In the genomic region with DNA sequence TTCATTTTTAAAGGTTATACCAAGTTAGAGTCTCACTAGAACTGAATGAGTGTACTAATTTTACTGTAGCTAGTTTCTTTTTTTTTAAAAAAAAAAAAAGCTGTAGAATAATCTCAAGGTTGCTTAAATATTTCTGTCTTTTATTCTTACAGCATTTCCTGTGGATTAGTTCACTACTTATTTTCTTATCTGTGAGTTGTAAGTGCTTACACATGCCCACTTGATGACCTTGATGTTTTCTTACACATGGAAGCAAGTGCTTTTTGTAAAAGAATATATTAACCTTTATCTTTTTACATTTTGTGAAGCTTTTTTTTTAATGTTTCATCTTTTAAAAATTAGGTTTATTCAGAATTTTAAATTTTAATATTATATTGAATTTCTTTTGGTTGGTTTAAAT, we compare ENCODE assay signal across 28 cellular contexts.
"Had no signal": no experiment of that assay in that cellular context is flagged by ENCODE, and none has a peak within 500 bp of the region (broad histone marks: within the 10 kb centered on the region; RNA-seq: fewer than 3 reads in every experiment).

No MANE protein-coding gene starts in this region.

- H3K27me3 Mint-ChIP-seq: activated naive CD8-positive, alpha-beta T cell; activated T-cell treated with anti-CD3 and anti-CD28 coated beads, Interleukin-2, amount 50 U/mL, for 24 hours; activated T-helper 17 cell treated with anti-CD3 and anti-CD28 coated beads, Interleukin-2, amount 50 U/mL, for 72 hours; naive thymus-derived CD4-positive, alpha-beta T cell; progenitor cell of endocrine pancreas had no signal

- H3K9me3 Mint-ChIP-seq: activated T-cell treated with anti-CD3 and anti-CD28 coated beads, Interleukin-2, amount 50 U/mL, for 24 hours; activated T-helper 17 cell treated with anti-CD3 and anti-CD28 coated beads, Interleukin-2, amount 50 U/mL, for 72 hours; endodermal cell; immature natural killer cell; T-helper 1 cell treated with Interleukin-12 subunit alpha and Interleukin-12 subunit beta and Interleukin-4 antibody, amounts not matched to agents 30 μg/mL and 1 μg/mL, for 36 hours had no signal

- H2AFZ ChIP-seq: hepatocyte had no signal

- H3K4me1 Mint-ChIP-seq: neural crest cell had no signal

- H3K27me3 ChIP-seq: adrenal gland, hepatocyte, testis, vagina had no signal

- H3K4me2 ChIP-seq: hepatocyte had no signal

- H3K9me3 ChIP-seq: adrenal gland, left ventricle myocardium inferior, testis, vagina had no signal

- H3K4me3 ChIP-seq: adrenal gland, hepatocyte, left ventricle myocardium inferior, testis, vagina had no signal

- FAIRE-seq: bronchial epithelial cell had no signal

- H3K27ac ChIP-seq: adrenal gland, epithelial cell of prostate, hepatocyte, left ventricle myocardium inferior, testis, vagina, WERI-Rb-1 had no signal

- H3K27ac Mint-ChIP-seq: activated T-cell treated with anti-CD3 and anti-CD28 coated beads, Interleukin-2, amount 50 U/mL, for 24 hours; activated T-helper 17 cell treated with anti-CD3 and anti-CD28 coated beads, Interleukin-2, amount 50 U/mL, for 72 hours; endodermal cell; naive thymus-derived CD4-positive, alpha-beta T cell; progenitor cell of endocrine pancreas; T-helper 1 cell treated with Interleukin-12 subunit alpha and Interleukin-12 subunit beta and Interleukin-4 antibody, amounts not matched to agents 30 μg/mL and 1 μg/mL, for 36 hours had no signal

- H3K4me1 ChIP-seq: adrenal gland, left ventricle myocardium inferior, testis, vagina had no signal

- ATAC-seq: activated T-helper 17 cell treated with anti-CD3 and anti-CD28 coated beads, Interleukin-2, amount 50 U/mL, for 72 hours; naive thymus-derived CD4-positive, alpha-beta T cell had no signal

- H3K4me3 Mint-ChIP-seq: activated naive CD8-positive, alpha-beta T cell; activated T-cell treated with anti-CD3 and anti-CD28 coated beads, Interleukin-2, amount 50 U/mL, for 24 hours; activated T-helper 17 cell treated with anti-CD3 and anti-CD28 coated beads, Interleukin-2, amount 50 U/mL, for 72 hours; endodermal cell; immature natural killer cell; naive thymus-derived CD4-positive, alpha-beta T cell; neural crest cell; T-helper 1 cell treated with Interleukin-12 subunit alpha and Interleukin-12 subunit beta and Interleukin-4 antibody, amounts not matched to agents 30 μg/mL and 1 μg/mL, for 36 hours had no signal

- H3K79me2 ChIP-seq: hepatocyte had no signal

- DNase-seq: activated CD4-positive, alpha-beta T cell treated with anti-CD3 and anti-CD28 coated beads for 1 hour; activated CD8-positive, alpha-beta memory T cell treated with anti-CD3 and anti-CD28 coated beads for 24 hours; activated CD8-positive, alpha-beta memory T cell treated with anti-CD3 and anti-CD28 coated beads, Interleukin-2, amount 50 U/mL, for 4 hours; activated naive CD4-positive, alpha-beta T cell; activated T-cell treated with anti-CD3 and anti-CD28 coated beads, Interleukin-2, amount 50 U/mL, for 24 hours; adrenal gland; cerebellar nuclear complex; cortex of kidney; endodermal cell; foreskin fibroblast; immature natural killer cell; left ventricle myocardium inferior; naive thymus-derived CD4-positive, alpha-beta T cell; retina; stimulated activated CD4-positive, alpha-beta T cell treated with anti-CD3 and anti-CD28 coated beads, Interleukin-4, amount 100 ng/mL, for 1 hour; stimulated activated naive CD4-positive, alpha-beta T cell; testis; trophoblast cell; WERI-Rb-1 had no signal
